9 cellular contexts compared by ENCODE assay signal in the genomic region with DNA sequence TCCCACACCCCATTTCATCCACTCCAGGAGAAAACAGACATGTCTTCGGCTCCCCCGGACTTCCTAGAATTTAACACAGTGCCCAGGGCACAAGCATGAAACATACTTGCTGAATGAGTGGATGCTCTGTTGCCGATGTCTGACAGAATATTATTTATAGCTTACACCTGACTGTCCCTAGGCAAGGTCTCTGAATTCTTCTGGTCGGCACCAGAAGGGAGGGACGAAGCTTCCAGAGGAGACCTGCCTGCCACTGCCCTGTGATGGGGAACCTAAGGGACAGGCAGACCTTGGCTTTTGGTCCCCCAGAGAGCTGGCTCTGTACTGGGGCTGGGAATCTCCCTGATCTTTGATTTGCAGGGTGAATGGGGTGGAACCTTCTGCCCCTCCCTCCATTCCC. TPM values are rescaled to one million over a fixed set of nuclear protein-coding genes. Genes with fewer than 3 reads are reported as not detected.
"Had no signal": no experiment of that assay in that cellular context is flagged by ENCODE, and none has a peak within 500 bp of the region (broad histone marks: within the 10 kb centered on the region; RNA-seq: fewer than 3 reads in every experiment).

No MANE protein-coding gene starts in this region.

- H3K4me2 ChIP-seq: GM23338 had no signal

- FAIRE-seq: H1, H54, HTR-8/SVneo had no signal

- ATAC-seq: GM23338 had no signal

- H3K4me3 ChIP-seq: GM23338 had no signal

- DNase-seq: H9, HCEC 1CT, KBM-7 had no signal

- H2AFZ ChIP-seq: GM23338 had no signal

RNA-seq across cellular contexts. Expression of a gene that starts 44.0 kb away (rescaled TPM):
- total RNA-seq: GM23338, H1, H9, HT-29 had no signal
- polyA plus RNA-seq: GM23338, H1, IgD-negative memory B cell had no signal

RNA-seq across cellular contexts. Expression of a gene that starts 44.0 kb away (rescaled TPM):
- total RNA-seq: GM23338, H1, H9, HT-29 had no signal
- polyA plus RNA-seq: GM23338, H1, IgD-negative memory B cell had no signal
